1 cellular context compared by ENCODE assay signal in genomic region chr3:187880438-187880837, GRCh38.
TF ChIP-seq lines count a peak whose summit lies in the region.

No MANE protein-coding gene starts in this region.

TF ChIP-seq in SK-N-SH, 30 proteins besides CTCF, POLR2A, EP300 and RAD21 (continued from another document):
- TF ChIP-seq FOXM1 (IDR thresholded peaks at IDR 0.05; ENCODE audit: low read depth) (no peak), GABPA (IDR thresholded peaks at IDR 0.05; ENCODE audit: low read depth) (no peak), TAF1 (IDR thresholded peaks at IDR 0.05; ENCODE audit: borderline replicate concordance, low read depth, low read length) (no peak), USF2 (IDR thresholded peaks at IDR 0.05; ENCODE audit: borderline replicate concordance, low read depth, low read length) (no peak), PBX3 (IDR thresholded peaks at IDR 0.05) (no peak), TEAD4 (IDR thresholded peaks at IDR 0.05; ENCODE audit: borderline replicate concordance, insufficient read depth) (no peak), MXI1 (IDR thresholded peaks at IDR 0.05; ENCODE audit: low read depth, low read length) (no peak), FOSL2 (IDR thresholded peaks at IDR 0.05; ENCODE audit: borderline replicate concordance, low read depth) (peak; percentile 21; the same call in 1 of the 2 replicates), SMC3 (IDR thresholded peaks at IDR 0.05; ENCODE audit: low read depth, low read length) (no peak)
- TF ChIP-seq, protein P1, sequence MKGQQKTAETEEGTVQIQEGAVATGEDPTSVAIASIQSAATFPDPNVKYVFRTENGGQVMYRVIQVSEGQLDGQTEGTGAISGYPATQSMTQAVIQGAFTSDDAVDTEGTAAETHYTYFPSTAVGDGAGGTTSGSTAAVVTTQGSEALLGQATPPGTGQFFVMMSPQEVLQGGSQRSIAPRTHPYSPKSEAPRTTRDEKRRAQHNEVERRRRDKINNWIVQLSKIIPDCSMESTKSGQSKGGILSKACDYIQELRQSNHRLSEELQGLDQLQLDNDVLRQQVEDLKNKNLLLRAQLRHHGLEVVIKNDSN (IDR thresholded peaks at IDR 0.05; ENCODE audit: borderline replicate concordance, low read depth), result no peak
